ENCODE assay signal across 1 cellular context in the genomic region with DNA sequence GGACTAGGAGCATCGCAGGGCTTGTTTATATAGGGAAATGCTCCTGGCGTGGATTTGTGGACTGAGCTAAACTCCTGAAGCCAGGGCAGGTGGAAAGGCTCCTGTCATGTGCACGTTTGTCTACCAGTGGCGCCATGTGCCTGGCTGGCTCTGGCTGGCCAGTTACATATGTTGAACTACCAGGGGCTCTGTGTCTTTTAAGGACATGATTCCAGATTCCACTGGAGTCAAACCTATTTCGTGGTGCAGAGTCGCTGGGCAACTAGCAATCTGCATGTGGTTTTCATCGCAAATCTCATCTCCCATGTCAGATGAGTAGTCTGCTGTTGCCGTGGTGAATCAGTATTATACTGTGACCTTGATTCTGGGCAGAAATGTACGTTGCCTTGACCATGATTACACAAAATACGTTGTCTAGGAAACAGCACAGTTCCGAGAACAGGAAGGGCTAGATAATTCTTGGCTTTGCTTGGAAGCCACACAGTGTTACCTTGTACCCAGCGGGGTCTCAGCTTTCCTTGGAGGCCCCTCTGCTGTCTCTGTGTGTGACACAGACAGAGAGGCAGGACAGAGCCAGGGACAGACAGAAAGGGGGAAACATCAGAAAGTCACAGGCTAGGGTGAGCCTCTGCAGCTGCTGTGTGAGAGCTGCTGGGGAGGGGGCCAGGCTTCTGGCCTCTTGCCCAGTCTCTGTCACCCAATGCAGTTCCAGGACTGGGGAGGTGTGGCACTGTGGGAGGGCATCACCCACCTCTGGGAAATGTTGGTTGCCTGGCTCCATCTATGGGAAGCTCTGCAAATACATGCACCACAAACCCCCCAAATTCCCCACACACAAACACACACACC.
TF ChIP-seq lines count a peak whose summit lies in the region.

No MANE protein-coding gene starts in this region.

TF ChIP-seq in HEK293, 187 proteins besides CTCF, POLR2A, EP300 and RAD21:
- TF ChIP-seq, protein P1, sequence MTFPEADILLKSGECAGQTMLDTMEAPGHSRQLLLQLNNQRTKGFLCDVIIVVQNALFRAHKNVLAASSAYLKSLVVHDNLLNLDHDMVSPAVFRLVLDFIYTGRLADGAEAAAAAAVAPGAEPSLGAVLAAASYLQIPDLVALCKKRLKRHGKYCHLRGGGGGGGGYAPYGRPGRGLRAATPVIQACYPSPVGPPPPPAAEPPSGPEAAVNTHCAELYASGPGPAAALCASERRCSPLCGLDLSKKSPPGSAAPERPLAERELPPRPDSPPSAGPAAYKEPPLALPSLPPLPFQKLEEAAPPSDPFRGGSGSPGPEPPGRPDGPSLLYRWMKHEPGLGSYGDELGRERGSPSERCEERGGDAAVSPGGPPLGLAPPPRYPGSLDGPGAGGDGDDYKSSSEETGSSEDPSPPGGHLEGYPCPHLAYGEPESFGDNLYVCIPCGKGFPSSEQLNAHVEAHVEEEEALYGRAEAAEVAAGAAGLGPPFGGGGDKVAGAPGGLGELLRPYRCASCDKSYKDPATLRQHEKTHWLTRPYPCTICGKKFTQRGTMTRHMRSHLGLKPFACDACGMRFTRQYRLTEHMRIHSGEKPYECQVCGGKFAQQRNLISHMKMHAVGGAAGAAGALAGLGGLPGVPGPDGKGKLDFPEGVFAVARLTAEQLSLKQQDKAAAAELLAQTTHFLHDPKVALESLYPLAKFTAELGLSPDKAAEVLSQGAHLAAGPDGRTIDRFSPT (tag by site-specific recombination; IDR thresholded peaks at IDR 0.05), result 0 out of 2 replicates have a peak, but pooled peaks have one; percentile 16
- no peak for TF ChIP-seq ZNF239 (tag by site-specific recombination; IDR thresholded peaks at IDR 0.05)
- TF ChIP-seq EGR2 (tag by site-specific recombination; IDR thresholded peaks at IDR 0.05; ENCODE audit: low read depth), result peak; percentile 46; the same call in 1 of the 2 replicates
- TF ChIP-seq RBAK (tag by site-specific recombination; IDR thresholded peaks at IDR 0.05), result no peak
- no peak for TF ChIP-seq ZNF624 (tag by site-specific recombination; IDR thresholded peaks at IDR 0.05)
- peak; percentile 72 for TF ChIP-seq GLIS1 (tag by site-specific recombination; IDR thresholded peaks at IDR 0.05)
- no peak for TF ChIP-seq ZNF621 (tag by site-specific recombination; IDR thresholded peaks at IDR 0.05)
- TF ChIP-seq KLF16 (tag by site-specific recombination; IDR thresholded peaks at IDR 0.05), result no peak
- no peak for TF ChIP-seq ZNF391 (tag by site-specific recombination; IDR thresholded peaks at IDR 0.05; ENCODE audit: borderline replicate concordance, low read depth)
- TF ChIP-seq ZNF654 (tag by site-specific recombination; IDR thresholded peaks at IDR 0.05; ENCODE audit: low read depth), result peak; percentile 40
- TF ChIP-seq ZNF266 (tag by site-specific recombination; IDR thresholded peaks at IDR 0.05; ENCODE audit: low read depth), result no peak
- TF ChIP-seq ZFHX2 (tag by site-specific recombination; conservative IDR thresholded peaks at IDR 0.05), result peak; percentile 58
- TF ChIP-seq, protein P2, sequence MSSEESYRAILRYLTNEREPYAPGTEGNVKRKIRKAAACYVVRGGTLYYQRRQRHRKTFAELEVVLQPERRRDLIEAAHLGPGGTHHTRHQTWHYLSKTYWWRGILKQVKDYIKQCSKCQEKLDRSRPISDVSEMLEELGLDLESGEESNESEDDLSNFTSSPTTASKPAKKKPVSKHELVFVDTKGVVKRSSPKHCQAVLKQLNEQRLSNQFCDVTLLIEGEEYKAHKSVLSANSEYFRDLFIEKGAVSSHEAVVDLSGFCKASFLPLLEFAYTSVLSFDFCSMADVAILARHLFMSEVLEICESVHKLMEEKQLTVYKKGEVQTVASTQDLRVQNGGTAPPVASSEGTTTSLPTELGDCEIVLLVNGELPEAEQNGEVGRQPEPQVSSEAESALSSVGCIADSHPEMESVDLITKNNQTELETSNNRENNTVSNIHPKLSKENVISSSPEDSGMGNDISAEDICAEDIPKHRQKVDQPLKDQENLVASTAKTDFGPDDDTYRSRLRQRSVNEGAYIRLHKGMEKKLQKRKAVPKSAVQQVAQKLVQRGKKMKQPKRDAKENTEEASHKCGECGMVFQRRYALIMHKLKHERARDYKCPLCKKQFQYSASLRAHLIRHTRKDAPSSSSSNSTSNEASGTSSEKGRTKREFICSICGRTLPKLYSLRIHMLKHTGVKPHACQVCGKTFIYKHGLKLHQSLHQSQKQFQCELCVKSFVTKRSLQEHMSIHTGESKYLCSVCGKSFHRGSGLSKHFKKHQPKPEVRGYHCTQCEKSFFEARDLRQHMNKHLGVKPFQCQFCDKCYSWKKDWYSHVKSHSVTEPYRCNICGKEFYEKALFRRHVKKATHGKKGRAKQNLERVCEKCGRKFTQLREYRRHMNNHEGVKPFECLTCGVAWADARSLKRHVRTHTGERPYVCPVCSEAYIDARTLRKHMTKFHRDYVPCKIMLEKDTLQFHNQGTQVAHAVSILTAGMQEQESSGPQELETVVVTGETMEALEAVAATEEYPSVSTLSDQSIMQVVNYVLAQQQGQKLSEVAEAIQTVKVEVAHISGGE (tag by site-specific recombination; conservative IDR thresholded peaks at IDR 0.05; ENCODE audit: low read depth), result no peak
- no peak for TF ChIP-seq ZNF221 (tag by site-specific recombination; IDR thresholded peaks at IDR 0.05; ENCODE audit: borderline replicate concordance)
- no peak for TF ChIP-seq ZNF658 (tag by site-specific recombination; IDR thresholded peaks at IDR 0.05)
- peak; percentile 67 for TF ChIP-seq GLIS2 (tag by site-specific recombination; IDR thresholded peaks at IDR 0.05)
- no peak for TF ChIP-seq ZNF324 (tag by site-specific recombination; IDR thresholded peaks at IDR 0.05)
- peak; percentile 54; the same call in 1 of the 2 replicates for TF ChIP-seq KLF9 (tag by site-specific recombination; IDR thresholded peaks at IDR 0.05; ENCODE audit: low read depth)
- TF ChIP-seq, protein P3, sequence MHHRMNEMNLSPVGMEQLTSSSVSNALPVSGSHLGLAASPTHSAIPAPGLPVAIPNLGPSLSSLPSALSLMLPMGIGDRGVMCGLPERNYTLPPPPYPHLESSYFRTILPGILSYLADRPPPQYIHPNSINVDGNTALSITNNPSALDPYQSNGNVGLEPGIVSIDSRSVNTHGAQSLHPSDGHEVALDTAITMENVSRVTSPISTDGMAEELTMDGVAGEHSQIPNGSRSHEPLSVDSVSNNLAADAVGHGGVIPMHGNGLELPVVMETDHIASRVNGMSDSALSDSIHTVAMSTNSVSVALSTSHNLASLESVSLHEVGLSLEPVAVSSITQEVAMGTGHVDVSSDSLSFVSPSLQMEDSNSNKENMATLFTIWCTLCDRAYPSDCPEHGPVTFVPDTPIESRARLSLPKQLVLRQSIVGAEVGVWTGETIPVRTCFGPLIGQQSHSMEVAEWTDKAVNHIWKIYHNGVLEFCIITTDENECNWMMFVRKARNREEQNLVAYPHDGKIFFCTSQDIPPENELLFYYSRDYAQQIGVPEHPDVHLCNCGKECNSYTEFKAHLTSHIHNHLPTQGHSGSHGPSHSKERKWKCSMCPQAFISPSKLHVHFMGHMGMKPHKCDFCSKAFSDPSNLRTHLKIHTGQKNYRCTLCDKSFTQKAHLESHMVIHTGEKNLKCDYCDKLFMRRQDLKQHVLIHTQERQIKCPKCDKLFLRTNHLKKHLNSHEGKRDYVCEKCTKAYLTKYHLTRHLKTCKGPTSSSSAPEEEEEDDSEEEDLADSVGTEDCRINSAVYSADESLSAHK (tag by site-specific recombination; IDR thresholded peaks at IDR 0.05), result no peak
